ENCODE assay signal across 19 cellular contexts in the genomic region with DNA sequence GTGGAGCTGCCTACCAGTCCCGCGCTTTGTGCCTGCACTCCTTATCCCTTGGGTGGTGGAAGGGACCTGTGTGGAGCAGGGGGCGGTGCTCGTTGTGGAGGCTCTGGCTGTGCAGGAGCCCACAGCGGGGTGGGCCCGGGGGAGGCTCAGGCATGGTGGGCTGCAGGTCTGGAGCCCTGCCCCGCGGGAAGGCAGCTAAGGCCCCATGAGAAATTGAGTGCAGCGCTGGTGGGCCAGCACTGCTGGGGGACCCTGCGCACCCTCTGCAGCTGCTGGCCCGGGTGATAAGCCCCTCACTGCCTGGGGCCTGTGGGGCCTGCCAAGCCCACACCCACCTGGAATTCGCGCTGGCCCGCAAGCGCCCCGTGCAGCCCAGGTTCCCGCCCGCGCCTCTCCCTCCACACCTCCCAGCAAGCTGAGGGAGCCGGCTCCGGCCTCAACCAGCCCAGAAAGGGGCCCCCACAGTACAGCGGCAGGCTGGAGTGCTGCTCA.
DNase-seq lines count a peak whose midpoint lies in the region; ATAC-seq and TF ChIP-seq lines count a peak whose summit lies in the region.
"Had no signal": no experiment of that assay in that cellular context is flagged by ENCODE, and none has a peak within 500 bp of the region (broad histone marks: within the 10 kb centered on the region; RNA-seq: fewer than 3 reads in every experiment).

No MANE protein-coding gene starts in this region.

- H3K4me1 ChIP-seq in neuronal stem cell (ENCODE audit: control insufficient read depth in 2 of 2, insufficient read depth in 1 of 2, low read depth in 1 of 2, low read length in 2 of 2) = no peaks in the 10 kb centered on the region
- H3K4me1 ChIP-seq in testis = no peaks in the 10 kb centered on the region
- H3K4me1 ChIP-seq: BE2C had no signal

- DNase-seq in natural killer cell treated with Interleukin-12 subunit alpha and Interleukin-12 subunit beta and Interleukin-15 and Interleukin-18, amount 100 ng/mL, for 72 hours (ENCODE audit: low spot score) = peak; percentile 61
- no peak for DNase-seq in natural killer cell
- DNase-seq in neuronal stem cell (ENCODE audit: low spot score) = no peak
- peak; percentile 16 for DNase-seq in testis
- DNase-seq in germinal center (ENCODE audit: low spot score) = no peak
- DNase-seq: ACHN; BE2C; C1 segment of cervical spinal cord; CD4-positive, CD25-positive, alpha-beta regulatory T cell; COR-L47; DMS 273 treated with DMSO at 0.1 percent for 48 hours; DMS53; DND-41; EL; H9; IMR-90 had no signal

- no peak overlapping the region for H2BK120ac ChIP-seq in neuronal stem cell (ENCODE audit: low read depth, low read length)

- H4K91ac ChIP-seq in neuronal stem cell (ENCODE audit: low read depth, low read length, poor library complexity) = no peak overlapping the region

- no peaks in the 10 kb centered on the region for H3K79me1 ChIP-seq in neuronal stem cell (ENCODE audit: low read depth, low read length)

- no peak overlapping the region for H3K23ac ChIP-seq in neuronal stem cell (ENCODE audit: low read depth, low read length, poor library complexity)

- no peaks in the 10 kb centered on the region for H3K27me3 Mint-ChIP-seq in natural killer cell treated with Interleukin-12 subunit alpha and Interleukin-12 subunit beta and Interleukin-15 and Interleukin-18, amount 100 ng/mL, for 72 hours
- H3K27me3 Mint-ChIP-seq in natural killer cell (ENCODE audit: low read depth in 2 of 2) = no peaks in the 10 kb centered on the region
- H3K27me3 Mint-ChIP-seq: CD4-positive, CD25-positive, alpha-beta regulatory T cell; CD8-positive, alpha-beta memory T cell had no signal

- intact Hi-C loops in natural killer cell (cut with micrococcal nuclease) (no loop called here), testis (cut with DNase I; ENCODE audit: low total_unique reads) (no loop called here)

- no peak overlapping the region for H2BK5ac ChIP-seq in neuronal stem cell (ENCODE audit: low read length)

- H3K36me3 ChIP-seq in neuronal stem cell (replicated peaks in 1 of 2; ENCODE audit: control insufficient read depth in 2 of 2, insufficient read depth in 2 of 2, low read length in 2 of 2) (no peaks in the 10 kb centered on the region), testis (ENCODE audit: low read depth, missing control alignments) (no peaks in the 10 kb centered on the region)
- H3K36me3 ChIP-seq: BE2C had no signal

- no peaks in the 10 kb centered on the region for H3K36me3 Mint-ChIP-seq in natural killer cell treated with Interleukin-12 subunit alpha and Interleukin-12 subunit beta and Interleukin-15 and Interleukin-18, amount 100 ng/mL, for 72 hours
- H3K36me3 Mint-ChIP-seq in natural killer cell = no peaks in the 10 kb centered on the region
- H3K36me3 Mint-ChIP-seq: CD4-positive, CD25-positive, alpha-beta regulatory T cell; CD8-positive, alpha-beta memory T cell had no signal

- H3K9me3 ChIP-seq in neuronal stem cell (replicated peaks in 1 of 2; ENCODE audit: control insufficient read depth in 2 of 2, insufficient read depth in 1 of 2, low read depth in 1 of 2, low read length in 2 of 2) (no peaks in the 10 kb centered on the region), testis (no peaks in the 10 kb centered on the region)
- H3K9me3 ChIP-seq: BE2C had no signal

- no peak overlapping the region for H3K9ac ChIP-seq in neuronal stem cell (ENCODE audit: low read depth, low read length, poor library complexity)

- H3K4me3 ChIP-seq in neuronal stem cell (ENCODE audit: low read length in 2 of 2) = no peak overlapping the region
- peak overlapping the region; percentile 22 to 34 for H3K4me3 ChIP-seq in testis
- H3K4me3 ChIP-seq: GM12878 had no signal

- H3K4me2 ChIP-seq in neuronal stem cell (ENCODE audit: insufficient read depth, low read length, poor library complexity, severe bottlenecking) = no peak overlapping the region

- no CpG with 5 or more reads among the region's 22 CpGs for WGBS in neuronal stem cell (ENCODE audit: extremely low coverage in 2 of 2, insufficient read length in 2 of 2, insufficient replicate concordance in 1 of 2), 2 donors
- WGBS in testis, 2 donors = 67 to 88% methylated on average over 3 to 22 of the region's 22 CpGs

- no peaks in the 10 kb centered on the region for H3K4me1 Mint-ChIP-seq in natural killer cell treated with Interleukin-12 subunit alpha and Interleukin-12 subunit beta and Interleukin-15 and Interleukin-18, amount 100 ng/mL, for 72 hours (ENCODE audit: low read depth in 2 of 2)
- H3K4me1 Mint-ChIP-seq in natural killer cell = no peaks in the 10 kb centered on the region
- H3K4me1 Mint-ChIP-seq: CD4-positive, CD25-positive, alpha-beta regulatory T cell; CD8-positive, alpha-beta memory T cell had no signal

- no peak for ATAC-seq in natural killer cell treated with Interleukin-12 subunit alpha and Interleukin-12 subunit beta and Interleukin-15 and Interleukin-18, amount 100 ng/mL, for 72 hours
- ATAC-seq in natural killer cell (no peak), GM18511 (IDR thresholded peaks at IDR 0.05; ENCODE audit: unreplicated experiment) (no peak)
- ATAC-seq: GM12878 had no signal

- H2BK12ac ChIP-seq in neuronal stem cell (ENCODE audit: low read length) = peak overlapping the region; percentile 41

- H3K4ac ChIP-seq in neuronal stem cell (ENCODE audit: low read length) = no peak overlapping the region

- H3K27ac ChIP-seq in neuronal stem cell (replicated peaks; ENCODE audit: low read length) (no peak overlapping the region), testis (no peak overlapping the region)

- no peak overlapping the region for H3K4me3 Mint-ChIP-seq in natural killer cell treated with Interleukin-12 subunit alpha and Interleukin-12 subunit beta and Interleukin-15 and Interleukin-18, amount 100 ng/mL, for 72 hours
- H3K4me3 Mint-ChIP-seq in natural killer cell = no peak overlapping the region
- H3K4me3 Mint-ChIP-seq: CD4-positive, CD25-positive, alpha-beta regulatory T cell; CD8-positive, alpha-beta memory T cell; H9 had no signal

- TF ChIP-seq POLR2A in testis (IDR thresholded peaks at IDR 0.05) = no peak

- no peak overlapping the region for H3K18ac ChIP-seq in neuronal stem cell (ENCODE audit: low read length)

- no peak overlapping the region for H2BK15ac ChIP-seq in neuronal stem cell (ENCODE audit: low read length)

- H3K27me3 ChIP-seq in neuronal stem cell (ENCODE audit: control insufficient read depth in 3 of 3, insufficient read depth in 3 of 3, low read depth in 1 of 3, low read length in 3 of 3) = no peaks in the 10 kb centered on the region
- no peaks in the 10 kb centered on the region for H3K27me3 ChIP-seq in testis
- H3K27me3 ChIP-seq: BE2C had no signal

- no peak overlapping the region for H3K27ac Mint-ChIP-seq in natural killer cell treated with Interleukin-12 subunit alpha and Interleukin-12 subunit beta and Interleukin-15 and Interleukin-18, amount 100 ng/mL, for 72 hours
- H3K27ac Mint-ChIP-seq in natural killer cell = no peak overlapping the region
- H3K27ac Mint-ChIP-seq: CD4-positive, CD25-positive, alpha-beta regulatory T cell; CD8-positive, alpha-beta memory T cell; H9 had no signal

- TF ChIP-seq CTCF in natural killer cell (IDR thresholded peaks at IDR 0.05) (no peak), testis (IDR thresholded peaks at IDR 0.05) (no peak)

- H2AFZ ChIP-seq in neuronal stem cell (ENCODE audit: low read length) = no peak overlapping the region

- no peak overlapping the region for H4K8ac ChIP-seq in neuronal stem cell (ENCODE audit: low read depth, low read length)

- no peak overlapping the region for H2AK5ac ChIP-seq in neuronal stem cell (ENCODE audit: low read depth, low read length)

- H3K14ac ChIP-seq in neuronal stem cell (ENCODE audit: low read length) = no peak overlapping the region

- peaks cover 4% of the 10 kb centered on the region for H3K9me3 Mint-ChIP-seq in natural killer cell treated with Interleukin-12 subunit alpha and Interleukin-12 subunit beta and Interleukin-15 and Interleukin-18, amount 100 ng/mL, for 72 hours
- peaks cover 5 to 9% of the 10 kb centered on the region in 2 donors for H3K9me3 Mint-ChIP-seq in natural killer cell

Comparison
In these comparisons a context has a peak if more than half of its experiments do, and no peak if none do; other contexts are left out.
1. DNase-seq: peak in natural killer cell treated with Interleukin-12 subunit alpha and Interleukin-12 subunit beta and Interleukin-15 and Interleukin-18, amount 100 ng/mL, for 72 hours (single experiment) and testis (single experiment); none in natural killer cell (single experiment), neuronal stem cell (single experiment) and germinal center (single experiment).
2. H3K4me3 ChIP-seq: peak in testis (2 of 2); none in neuronal stem cell (0 of 2).